Comparison of ENCODE assay signal across 19 cellular contexts in the genomic region with DNA sequence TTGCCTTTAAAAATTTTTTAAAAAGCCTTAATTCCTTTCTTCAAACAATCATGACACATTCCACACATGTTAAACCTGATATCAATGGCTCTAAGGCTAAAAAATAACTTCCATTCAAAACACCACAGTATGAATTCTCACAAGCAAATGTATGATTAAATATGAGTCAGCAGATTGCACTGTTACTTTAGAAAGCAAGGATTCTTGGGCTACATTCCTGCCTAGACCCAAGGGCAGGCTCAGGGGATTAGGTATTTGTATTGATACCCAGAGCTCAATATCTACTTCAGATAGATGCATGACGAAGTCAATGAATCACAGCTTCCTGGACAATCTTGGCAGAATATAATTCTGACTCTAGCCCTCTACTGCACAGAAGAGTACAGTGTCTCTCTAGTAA.
A peak's percentile ranks its signal among the peaks of the same experiment; 100 is the strongest.
DNase-seq lines count a peak whose midpoint lies in the region; ATAC-seq and TF ChIP-seq lines count a peak whose summit lies in the region.
"Had no signal": no experiment of that assay in that cellular context is flagged by ENCODE, and none has a peak within 500 bp of the region (broad histone marks: within the 10 kb centered on the region; RNA-seq: fewer than 3 reads in every experiment).

No MANE protein-coding gene starts in this region.

- H4K20me1 ChIP-seq in IMR-90 (ENCODE audit: insufficient read depth, low read length) = no peaks in the 10 kb centered on the region

- no peaks in the 10 kb centered on the region for H3K79me1 ChIP-seq in IMR-90 (ENCODE audit: low read depth in 1 of 2, low read length in 2 of 2)

- H3K4me3 ChIP-seq in AG10803 (ENCODE audit: low read length) (no peak overlapping the region), IMR-90 (ENCODE audit: insufficient read depth, low read depth, low read length) (no peak overlapping the region), brain microvascular endothelial cell (ENCODE audit: low read depth, low read length) (no peak overlapping the region)
- H3K4me3 ChIP-seq: ascending aorta, sigmoid colon had no signal

- no peak overlapping the region for H2BK20ac ChIP-seq in IMR-90 (ENCODE audit: low read depth, low read length)

- H2AK5ac ChIP-seq in IMR-90 (ENCODE audit: low read depth, low read length) = no peak overlapping the region

- H2AFZ ChIP-seq in IMR-90 (replicated peaks; ENCODE audit: low read length, poor library complexity) = no peak overlapping the region

- intact Hi-C loops in IMR-90 (cut with micrococcal nuclease) = no loop called here

- no peak overlapping the region for H3K23ac ChIP-seq in IMR-90 (ENCODE audit: low read depth, low read length)

- H3K4me1 ChIP-seq in IMR-90 (ENCODE audit: control insufficient read depth, insufficient read depth, low read length) = no peaks in the 10 kb centered on the region

- H3K18ac ChIP-seq in IMR-90 (ENCODE audit: low read depth, low read length) = no peak overlapping the region

- no peak overlapping the region for H4K5ac ChIP-seq in IMR-90 (ENCODE audit: low read depth, low read length)

- no peak overlapping the region for H3K4me2 ChIP-seq in IMR-90 (ENCODE audit: low read depth, low read length)

- H3K36me3 ChIP-seq in IMR-90 (ENCODE audit: control insufficient read depth, insufficient read depth, low read length) (no peaks in the 10 kb centered on the region), brain microvascular endothelial cell (replicated peaks) (peaks cover 4% of the 10 kb centered on the region)
- H3K36me3 ChIP-seq: ascending aorta, sigmoid colon had no signal

- POLR2A ChIA-PET in IMR-90 (lab: Charles Lee; ENCODE audit: unreplicated experiment) = no interaction called here

- no peak for TF ChIP-seq POLR2A in IMR-90 (IDR thresholded peaks at IDR 0.05; ENCODE audit: low read depth, low read length)

- CTCF ChIA-PET in IMR-90 (lab: Yijun Ruan, JAX) = no interaction called here

- DNase-seq in AG10803 (ENCODE audit: low read depth) = peak; percentile 62
- peak; percentile 61 for DNase-seq in IMR-90
- peak; percentile 98 for DNase-seq in brain microvascular endothelial cell
- peak; percentile 32 for DNase-seq in kidney glomerular epithelial cell (lab: John Stamatoyannopoulos, UW)
- no peak for DNase-seq in superior temporal gyrus (ENCODE audit: extremely low spot score)
- no peak for DNase-seq in activated CD8-positive, alpha-beta memory T cell treated with anti-CD3 and anti-CD28 coated beads, Interleukin-2, amount 50 U/mL, for 48 hours
- no peak for DNase-seq in activated naive CD4-positive, alpha-beta T cell treated with anti-CD3 and anti-CD28 coated beads, Interleukin-2, amount 50 U/mL, for 16 hours
- no peak for DNase-seq in NCI-H187 treated with DMSO at 0.1 percent for 48 hours (lab: John Stamatoyannopoulos, UW)
- DNase-seq: activated CD8-positive, alpha-beta memory T cell treated with anti-CD3 and anti-CD28 coated beads for 24 hours; activated effector memory CD4-positive, alpha-beta T cell treated with anti-CD3 and anti-CD28 coated beads, Interleukin-2, amount 50 U/mL, for 16 hours; AML-193; DMS153; H9; KBM-7; NCI-H1417 treated with DMSO at 0.1 percent for 48 hours; NCI-H446 treated with DMSO at 0.1 percent for 48 hours; sigmoid colon had no signal

- no peak overlapping the region for H2BK5ac ChIP-seq in IMR-90 (ENCODE audit: low read depth, low read length, poor library complexity, severe bottlenecking)

- no TSS peak for BruUV-seq in IMR-90 (replicated peaks; lab: Mats Ljungman, UMichigan)

- no peak overlapping the region for H3K14ac ChIP-seq in IMR-90 (replicated peaks; ENCODE audit: low read depth, low read length)

- H3K56ac ChIP-seq in IMR-90 (ENCODE audit: extremely low read depth, insufficient read depth, low read length) = no peak overlapping the region

- in situ Hi-C loops in IMR-90 (cut with MboI; ENCODE audit: low sequenced_read_pairs) = no loop called here
- in situ Hi-C loops in brain microvascular endothelial cell (cut with HindIII; ENCODE audit: low pct_ligation_motif_present, low sequenced_read_pairs) = no loop called here

- no peak overlapping the region for H4K8ac ChIP-seq in IMR-90 (ENCODE audit: low read depth in 2 of 2, low read length in 2 of 2)

- no peaks in the 10 kb centered on the region for H3K27me3 ChIP-seq in IMR-90 (ENCODE audit: control insufficient read depth, insufficient read depth, low read length)
- H3K27me3 ChIP-seq in brain microvascular endothelial cell (replicated peaks) = no peaks in the 10 kb centered on the region
- H3K27me3 ChIP-seq: ascending aorta, sigmoid colon had no signal

- H3K9me3 ChIP-seq in IMR-90 (ENCODE audit: control insufficient read depth, insufficient read depth, low read length) = peaks cover 3% of the 10 kb centered on the region

- no peak overlapping the region for H3K4ac ChIP-seq in IMR-90 (ENCODE audit: low read depth, low read length)

- dilution Hi-C loops in IMR-90 (cut with HindIII; ENCODE audit: low sequenced_read_pairs, unreplicated experiment) = no loop called here

- TF ChIP-seq RAD21 in IMR-90 (IDR thresholded peaks at IDR 0.05; ENCODE audit: low read length) = no peak

- no peak overlapping the region for H2AK9ac ChIP-seq in IMR-90 (replicated peaks; ENCODE audit: low read depth, low read length, poor library complexity)

- H3K27ac ChIP-seq in IMR-90 (ENCODE audit: insufficient read depth, low read length) (no peak overlapping the region), brain microvascular endothelial cell (peak overlapping the region; percentile 97)
- H3K27ac ChIP-seq: ascending aorta, sigmoid colon, VCaP had no signal

- WGBS in IMR-90 (ENCODE audit: extremely low coverage in 2 of 2, insufficient read length in 1 of 2), 2 experiments = no CpG with 5 or more reads among the region's 1 CpG

- no peak overlapping the region for H2BK120ac ChIP-seq in IMR-90 (ENCODE audit: low read depth, low read length)

- H4K91ac ChIP-seq in IMR-90 (ENCODE audit: insufficient read depth, low read depth, low read length) = no peak overlapping the region

- ATAC-seq in IMR-90 (ENCODE audit: low read depth) = no peak

- TF ChIP-seq CTCF in AG10803 (conservative IDR thresholded peaks at IDR 0.05; ENCODE audit: low read length) (no peak), IMR-90 (conservative IDR thresholded peaks at IDR 0.05; ENCODE audit: low read depth, low read length) (no peak), brain microvascular endothelial cell (IDR thresholded peaks at IDR 0.05; ENCODE audit: low read depth, low read length, missing control alignments) (peak; percentile 9)

- H2BK15ac ChIP-seq in IMR-90 (ENCODE audit: low read depth, low read length) = no peak overlapping the region

- no peaks in the 10 kb centered on the region for H3K9me1 ChIP-seq in IMR-90 (ENCODE audit: insufficient read depth, low read length)

- H3K9ac ChIP-seq in IMR-90 (ENCODE audit: low read depth, low read length) = no peak overlapping the region

TF ChIP-seq in IMR-90, 13 proteins besides CTCF, POLR2A, EP300 and RAD21:
- TF ChIP-seq MAFK (IDR thresholded peaks at IDR 0.05; ENCODE audit: low read depth, low read length) (0 out of 2 replicates have a peak, but pooled peaks have one; percentile 21), MXI1 (IDR thresholded peaks at IDR 0.05; ENCODE audit: borderline replicate concordance, low read depth, low read length) (no peak)
TF ChIP-seq in IMR-90: peak in this region for 1.

Comparison
In these comparisons a context has a peak if more than half of its experiments do, and no peak if none do; other contexts are left out.
1. DNase-seq: peak in AG10803 (single experiment), IMR-90 (single experiment), brain microvascular endothelial cell (single experiment) and kidney glomerular epithelial cell (single experiment); none in superior temporal gyrus (single experiment), activated CD8-positive, alpha-beta memory T cell treated with anti-CD3 and anti-CD28 coated beads, Interleukin-2, amount 50 U/mL, for 48 hours (single experiment), activated naive CD4-positive, alpha-beta T cell treated with anti-CD3 and anti-CD28 coated beads, Interleukin-2, amount 50 U/mL, for 16 hours (single experiment) and NCI-H187 treated with DMSO at 0.1 percent for 48 hours (single experiment).